In genomic region chr5:1108008-1108864, GRCh38 we compare ENCODE assay signal across 11 cellular contexts. TPM values are rescaled to one million over a fixed set of nuclear protein-coding genes. Genes with fewer than 3 reads are reported as not detected.
DNase-seq lines count a peak whose midpoint lies in the region; ATAC-seq and TF ChIP-seq lines count a peak whose summit lies in the region.
"Had no signal": no experiment of that assay in that cellular context is flagged by ENCODE, and none has a peak within 500 bp of the region (broad histone marks: within the 10 kb centered on the region; RNA-seq: fewer than 3 reads in every experiment).

No MANE protein-coding gene starts in this region.

- no peak overlapping the region for H3K18ac ChIP-seq in neuronal stem cell (ENCODE audit: low read length)

- no peak overlapping the region for H4K91ac ChIP-seq in neuronal stem cell (ENCODE audit: low read depth, low read length, poor library complexity)

- H3K4ac ChIP-seq in neuronal stem cell (ENCODE audit: low read length): peak overlapping the region; percentile 4

- no peak overlapping the region for H2BK12ac ChIP-seq in neuronal stem cell (ENCODE audit: low read length)

- no peak overlapping the region for H2BK15ac ChIP-seq in neuronal stem cell (ENCODE audit: low read length)

- H2AFZ ChIP-seq in neuronal stem cell (ENCODE audit: low read length): no peak overlapping the region

- H3K27me3 ChIP-seq in Caco-2 (replicated peaks; ENCODE audit: control insufficient read depth, insufficient read depth, low read length) (no peaks in the 10 kb centered on the region), endodermal cell (ENCODE audit: control insufficient read depth, insufficient read depth, low read length, poor library complexity, severe bottlenecking) (no peaks in the 10 kb centered on the region), neuronal stem cell (ENCODE audit: control insufficient read depth in 3 of 3, insufficient read depth in 3 of 3, low read depth in 1 of 3, low read length in 3 of 3) (peaks cover 0 to 6% (median 0%) of the 10 kb centered on the region in 3 experiments)

- WGBS in endodermal cell (ENCODE audit: insufficient coverage in 1 of 2, insufficient read length in 1 of 2), 2 experiments: 92 to 96% methylated on average over 30 to 39 of the region's 39 CpGs
- WGBS in neuronal stem cell (ENCODE audit: extremely low coverage in 2 of 2, insufficient read length in 2 of 2, insufficient replicate concordance in 1 of 2), 2 donors: no CpG with 5 or more reads among the region's 39 CpGs

- peak overlapping the region; percentile 32 for H3K14ac ChIP-seq in neuronal stem cell (ENCODE audit: low read length)

- H3K4me1 ChIP-seq in Caco-2 (peaks cover 50% of the 10 kb centered on the region), endodermal cell (ENCODE audit: control insufficient read depth, insufficient read depth, low read length) (peaks cover 18% of the 10 kb centered on the region), neuronal stem cell (ENCODE audit: control insufficient read depth in 2 of 2, insufficient read depth in 1 of 2, low read depth in 1 of 2, low read length in 2 of 2) (peaks cover 6 to 24% of the 10 kb centered on the region in 2 donors)

- H3K4me1 Mint-ChIP-seq in Caco-2 (ENCODE audit: low read depth, unreplicated experiment) (peaks cover 21% of the 10 kb centered on the region), endodermal cell (peaks cover 35% of the 10 kb centered on the region)

- H3K9me3 Mint-ChIP-seq in Caco-2 (ENCODE audit: unreplicated experiment) (no peaks in the 10 kb centered on the region), endodermal cell (no peaks in the 10 kb centered on the region)

- no peak overlapping the region for H4K8ac ChIP-seq in neuronal stem cell (ENCODE audit: low read depth, low read length)

- no peak for TF ChIP-seq CTCF in Caco-2 (IDR thresholded peaks at IDR 0.05; ENCODE audit: insufficient read depth in 1 of 2, low read depth in 1 of 2, low read length in 1 of 2, severe bottlenecking in 1 of 2, unreplicated experiment in 1 of 2)
- TF ChIP-seq CTCF in endodermal cell (conservative IDR thresholded peaks at IDR 0.05): no peak

- no peak overlapping the region for H3K23ac ChIP-seq in neuronal stem cell (ENCODE audit: low read depth, low read length, poor library complexity)

- H2AK5ac ChIP-seq in neuronal stem cell (ENCODE audit: low read depth, low read length): no peak overlapping the region

- peak overlapping the region; percentile 8 for H3K27ac Mint-ChIP-seq in Caco-2 (ENCODE audit: unreplicated experiment)
- peak overlapping the region; percentile 78 for H3K27ac Mint-ChIP-seq in endodermal cell

- BruUV-seq in Caco-2 (replicated peaks; lab: Mats Ljungman, UMichigan): no TSS peak

- POLR2A ChIA-PET in Caco-2 (lab: Charles Lee): no interaction called here

- no peak overlapping the region for H2BK5ac ChIP-seq in neuronal stem cell (ENCODE audit: low read length)

- H3K4me3 Mint-ChIP-seq in Caco-2 (ENCODE audit: unreplicated experiment) (no peak overlapping the region), endodermal cell (no peak overlapping the region)

- H3K4me3 ChIP-seq in Caco-2 (ENCODE audit: low read depth, low read length): no peak overlapping the region
- H3K4me3 ChIP-seq in endodermal cell (ENCODE audit: low read length): no peak overlapping the region
- H3K4me3 ChIP-seq in neuronal stem cell (ENCODE audit: low read length in 2 of 2): peak overlapping the region in 1 of 2 donors; percentile 2

- CTCF ChIA-PET in Caco-2 (lab: Charles Lee): no interaction called here

- H3K9me3 ChIP-seq in Caco-2 (no peaks in the 10 kb centered on the region), endodermal cell (ENCODE audit: control insufficient read depth, low read length) (no peaks in the 10 kb centered on the region), neuronal stem cell (replicated peaks in 1 of 2; ENCODE audit: control insufficient read depth in 2 of 2, insufficient read depth in 1 of 2, low read depth in 1 of 2, low read length in 2 of 2) (no peaks in the 10 kb centered on the region)

- intact Hi-C loops in Caco-2 (cut with micrococcal nuclease; ENCODE audit: unreplicated experiment): no loop called here

- no peak overlapping the region for H2BK120ac ChIP-seq in neuronal stem cell (ENCODE audit: low read depth, low read length)

- H3K36me3 Mint-ChIP-seq in Caco-2 (ENCODE audit: insufficient read depth, unreplicated experiment): peaks cover 9% of the 10 kb centered on the region
- H3K36me3 Mint-ChIP-seq in endodermal cell (ENCODE audit: low read depth): no peaks in the 10 kb centered on the region

- H3K9ac ChIP-seq in endodermal cell (ENCODE audit: extremely low read depth, low read length, poor library complexity, severe bottlenecking) (no peak overlapping the region), neuronal stem cell (ENCODE audit: low read depth, low read length, poor library complexity) (peak overlapping the region; percentile 51)

- ATAC-seq in HG02763 (IDR thresholded peaks at IDR 0.05; ENCODE audit: unreplicated experiment): no peak
- ATAC-seq in HG03457 (IDR thresholded peaks at IDR 0.05; ENCODE audit: unreplicated experiment): no peak

- H3K27me3 Mint-ChIP-seq in Caco-2 (ENCODE audit: insufficient read depth, unreplicated experiment) (no peaks in the 10 kb centered on the region), endodermal cell (ENCODE audit: insufficient read depth) (no peaks in the 10 kb centered on the region)

- DNase-seq in Caco-2 (no peak), NOMO-1 treated with dmso at 0.1 percent for 144 hours (lab: John Stamatoyannopoulos, UW; ENCODE audit: unreplicated experiment) (peak; percentile 23), endodermal cell (no peak), neuronal stem cell (ENCODE audit: low spot score) (no peak), islet precursor cell (no peak), hippocampal formation (lab: John Stamatoyannopoulos, UW) (no peak)
- DNase-seq: EL, NCI-H1048, RPMI8226 had no signal

- H3K27ac ChIP-seq in endodermal cell (ENCODE audit: low read depth, low read length): no peak overlapping the region
- H3K27ac ChIP-seq in neuronal stem cell (replicated peaks; ENCODE audit: low read length): no peak overlapping the region

- H3K36me3 ChIP-seq in Caco-2 (ENCODE audit: control insufficient read depth, insufficient read depth, low read length) (no peaks in the 10 kb centered on the region), endodermal cell (ENCODE audit: control insufficient read depth, insufficient read depth, low read length) (peaks cover 9% of the 10 kb centered on the region), neuronal stem cell (replicated peaks in 1 of 2; ENCODE audit: control insufficient read depth in 2 of 2, insufficient read depth in 2 of 2, low read length in 2 of 2) (peaks cover 2 to 13% of the 10 kb centered on the region in 2 donors)

- peaks cover 31% of the 10 kb centered on the region for H3K79me1 ChIP-seq in neuronal stem cell (ENCODE audit: low read depth, low read length)

- no peak overlapping the region for H3K4me2 ChIP-seq in neuronal stem cell (ENCODE audit: insufficient read depth, low read length, poor library complexity, severe bottlenecking)

RNA-seq across cellular contexts. Expression of gene SLC12A7, which starts 3.6 kb away (rescaled TPM):
- total RNA-seq in Caco-2 (2022) (41.7 and 42.0 TPM in 2 replicates), endodermal cell (10 to 100 TPM; 58.9 to 61.6 TPM)
- polyA plus RNA-seq in endodermal cell (2013, experiment 1 of 2): 45.1 TPM
- 40.0 TPM for polyA plus RNA-seq in endodermal cell (2013, experiment 2 of 2)
- polyA plus RNA-seq in neuronal stem cell (2013, experiment 1 of 2): 25.7 TPM
- polyA plus RNA-seq in neuronal stem cell (2013, experiment 2 of 2): 25.0 TPM
